Comparison of ENCODE assay signal across 11 cellular contexts in genomic region chr17:74924250-74924948, GRCh38. TPM values are rescaled to one million over a fixed set of nuclear protein-coding genes. Genes with fewer than 3 reads are reported as not detected.
DNase-seq lines count a peak whose midpoint lies in the region; ATAC-seq, FAIRE-seq and TF ChIP-seq lines count a peak whose summit lies in the region.
"Had no signal": no experiment of that assay in that cellular context is flagged by ENCODE, and none has a peak within 500 bp of the region (broad histone marks: within the 10 kb centered on the region; RNA-seq: fewer than 3 reads in every experiment).

Gene OTOP2 (plus strand): TSS chr17:74924273. CDS start chr17:74924633, 360 bp downstream.

- peaks cover 32 to 75% (median 38%) of the 10 kb centered on the region in 3 donors for H3K4me1 ChIP-seq in esophagus squamous epithelium
- H3K4me1 ChIP-seq in ovary (ENCODE audit: insufficient read depth), result peaks cover 6% of the 10 kb centered on the region
- no peaks in the 10 kb centered on the region for H3K4me1 ChIP-seq in osteoblast (ENCODE audit: insufficient read depth, low read length)

- intact Hi-C loops in esophagus squamous epithelium (cut with DNase I), result loop anchor here (5.0 kb wide), 1 partner anchor 33 kb away; no protein-coding TSS in a partner anchor
- intact Hi-C loops in ovary (cut with DNase I), result no loop called here

- TF ChIP-seq POLR2A in GM12891 (IDR thresholded peaks at IDR 0.05; ENCODE audit: low read depth, low read length) (no peak), esophagus squamous epithelium (IDR thresholded peaks at IDR 0.05) (no peak), ovary (IDR thresholded peaks at IDR 0.05) (no peak)

- H3K79me2 ChIP-seq in osteoblast (ENCODE audit: insufficient read depth, low read length), result no peaks in the 10 kb centered on the region

- H3K27me3 ChIP-seq in esophagus squamous epithelium, result peaks cover 0 to 90% (median 19%) of the 10 kb centered on the region in 4 donors
- peaks cover 4% of the 10 kb centered on the region for H3K27me3 ChIP-seq in ovary
- H3K27me3 ChIP-seq in osteoblast (ENCODE audit: insufficient read depth, low read length), result peaks cover 57% of the 10 kb centered on the region

- H3K9me3 ChIP-seq in esophagus squamous epithelium (no peaks in the 10 kb centered on the region), ovary (no peaks in the 10 kb centered on the region), osteoblast (ENCODE audit: low read depth, low read length) (no peaks in the 10 kb centered on the region)

- 0 to 4% methylated on average over 10 to 14 of the region's 54 CpGs for WGBS in esophagus squamous epithelium, 2 donors
- 1 to 2% (median 1%) methylated on average over 39 to 54 of the region's 54 CpGs for WGBS in ovary, 3 donors

- no peak within 1 kb of the TSS for H3K4me2 ChIP-seq in osteoblast (ENCODE audit: insufficient read depth, low read length)

- ATAC-seq in GM21737 (IDR thresholded peaks at IDR 0.05; ENCODE audit: unreplicated experiment) (no peak), HG03571 (IDR thresholded peaks at IDR 0.05; ENCODE audit: unreplicated experiment) (no peak)

- H3K4me3 ChIP-seq in esophagus squamous epithelium (peak within 1 kb of the TSS; percentile 43 to 68 (median 49)), ovary (peak within 1 kb of the TSS; percentile 31), osteoblast (ENCODE audit: insufficient read depth, low read length) (no peak within 1 kb of the TSS)

- TF ChIP-seq EP300 in ovary (IDR thresholded peaks at IDR 0.05), result no peak

- peak; percentile 26 for FAIRE-seq in GM12891 (lab: Jason Lieb, UNC)
- FAIRE-seq: GM18507 had no signal

- no peaks in the 10 kb centered on the region for H3K36me3 ChIP-seq in esophagus squamous epithelium
- no peaks in the 10 kb centered on the region for H3K36me3 ChIP-seq in ovary
- H3K36me3 ChIP-seq in osteoblast (ENCODE audit: insufficient read depth, low read length), result no peaks in the 10 kb centered on the region

- H2AFZ ChIP-seq in osteoblast (ENCODE audit: low read length), result no peak within 1 kb of the TSS

- TF ChIP-seq CTCF in esophagus squamous epithelium (IDR thresholded peaks at IDR 0.05) (no peak), ovary (IDR thresholded peaks at IDR 0.05) (no peak), osteoblast (IDR thresholded peaks at IDR 0.05; ENCODE audit: extremely low read depth, low read depth, low read length) (no peak)

- DNase-seq in GM12891 (ENCODE audit: insufficient read length, low spot score) (no peak), NOMO-1 treated with DMSO at 0.1 percent for 48 hours (lab: John Stamatoyannopoulos, UW; ENCODE audit: unreplicated experiment) (peak; percentile 35), esophagus squamous epithelium (lab: John Stamatoyannopoulos, UW) (no peak), ovary (no peak), osteoblast (ENCODE audit: insufficient read length, low spot score, missing footprints) (no peak), SW480 (ENCODE audit: low spot score) (no peak)

- H4K20me1 ChIP-seq in osteoblast (ENCODE audit: insufficient read depth, low read length), result no peaks in the 10 kb centered on the region

- H3K27ac ChIP-seq in esophagus squamous epithelium (peak within 1 kb of the TSS in 3 of 4 donors; percentile 8 to 40 (median 39)), ovary (no peak within 1 kb of the TSS), osteoblast (ENCODE audit: low read depth, low read length) (no peak within 1 kb of the TSS)
- H3K27ac ChIP-seq: epithelial cell of prostate had no signal

TF ChIP-seq in GM12891, 5 proteins besides CTCF, POLR2A, EP300 and RAD21:
- no peak for TF ChIP-seq POU2F2 (IDR thresholded peaks at IDR 0.05; ENCODE audit: low read depth, low read length)
- TF ChIP-seq SPI1 (IDR thresholded peaks at IDR 0.05; ENCODE audit: low read depth, low read length), result no peak
- TF ChIP-seq PAX5 (IDR thresholded peaks at IDR 0.05; ENCODE audit: insufficient read depth, low read length, severe bottlenecking), result no peak
- no peak for TF ChIP-seq POLR2AphosphoS5 (IDR thresholded peaks at IDR 0.05; ENCODE audit: low read depth, low read length)
- TF ChIP-seq TAF1 (IDR thresholded peaks at IDR 0.05; ENCODE audit: low read depth, low read length), result no peak

RNA-seq across cellular contexts. Expression of gene OTOP2, which starts in this region (rescaled TPM):
- polyA plus RNA-seq in GM12891 (2012; ENCODE audit: low read depth, missing spikeins), result not detected
- total RNA-seq in esophagus squamous epithelium (1 to 10 TPM in 1 of 4 donors, under 1 TPM in 2, not detected in 1; 0.38 to 1.4 (median 0.41) TPM), ovary (not detected), osteoblast (not detected in 2 replicates)
- not detected for polyA plus RNA-seq in ovary
- total RNA-seq: RPMI7951 had no signal

Comparison
In these comparisons a context has a peak if more than half of its experiments do, and no peak if none do; other contexts are left out.
1. H3K27ac ChIP-seq: peak in esophagus squamous epithelium (3 of 4); none in ovary (0 of 2) and osteoblast (single experiment).